Comparison of ENCODE assay signal across 18 cellular contexts in genomic region chr17:82915010-82915696, GRCh38.
DNase-seq lines count a peak whose midpoint lies in the region; ATAC-seq and TF ChIP-seq lines count a peak whose summit lies in the region.
"Had no signal": no experiment of that assay in that cellular context is flagged by ENCODE, and none has a peak within 500 bp of the region (broad histone marks: within the 10 kb centered on the region; RNA-seq: fewer than 3 reads in every experiment).

No MANE protein-coding gene starts in this region.

- H3K9me3 ChIP-seq in A673 (ENCODE audit: low read depth, low read length, poor library complexity, severe bottlenecking), result no peaks in the 10 kb centered on the region
- H3K9me3 ChIP-seq in T-helper 17 cell (ENCODE audit: control insufficient read depth, low read length, poor library complexity, severe bottlenecking), result no peaks in the 10 kb centered on the region
- no peaks in the 10 kb centered on the region for H3K9me3 ChIP-seq in prostate gland
- H3K9me3 ChIP-seq in tibial artery, result no peaks in the 10 kb centered on the region
- H3K9me3 ChIP-seq: uterus had no signal

- WGBS in prostate gland, result 94% methylated on average over 29 of the region's 29 CpGs

- no TSS peak for BruUV-seq in A673 (replicated peaks; lab: Mats Ljungman, UMichigan)

- H3K27ac Mint-ChIP-seq in T-helper 17 cell (no peak overlapping the region), glutamatergic neuron (ENCODE audit: unreplicated experiment) (no peak overlapping the region)

- peak; percentile 28; the same call in 1 of the 2 replicates for TF ChIP-seq CTCF in A673 (conservative IDR thresholded peaks at IDR 0.05; ENCODE audit: low read depth, low read length)
- TF ChIP-seq CTCF in GM12873 (IDR thresholded peaks at IDR 0.05; ENCODE audit: insufficient read depth, low read depth, low read length, missing control alignments), result peak; percentile 41
- TF ChIP-seq CTCF in glutamatergic neuron (IDR thresholded peaks at IDR 0.05; ENCODE audit: partially characterized antibody, unreplicated experiment), result no peak
- peak in 1 of 4 experiments; percentile 9 for TF ChIP-seq CTCF in prostate gland (IDR thresholded peaks at IDR 0.05)
- no peak for TF ChIP-seq CTCF in tibial artery (IDR thresholded peaks at IDR 0.05)

- DNase-seq in A673 (ENCODE audit: low spot score) (no peak), T-helper 17 cell (no peak), glutamatergic neuron (no peak), NCI-H1092 treated with DMSO at 0.1 percent for 48 hours (lab: John Stamatoyannopoulos, UW) (no peak), prostate gland (ENCODE audit: low spot score) (no peak), tibial artery (no peak), AG08396 (ENCODE audit: low spot score) (no peak)
- DNase-seq: activated T-cell treated with anti-CD3 and anti-CD28 coated beads for 4 hours; amniotic stem cell; C1 segment of cervical spinal cord; KG1; NCI-H2029; NCI-H82; posterior cingulate gyrus; stimulated activated CD4-positive, alpha-beta T cell treated with anti-CD3 and anti-CD28 coated beads, Interleukin-1b, Interleukin-23, amount 100 ng/mL, for 48 hours; uterus had no signal

- no peaks in the 10 kb centered on the region for H3K27me3 ChIP-seq in A673 (replicated peaks; ENCODE audit: insufficient read depth, low read depth, low read length, poor library complexity)
- H3K27me3 ChIP-seq in prostate gland (replicated peaks; ENCODE audit: insufficient read depth), result no peaks in the 10 kb centered on the region
- no peaks in the 10 kb centered on the region for H3K27me3 ChIP-seq in tibial artery
- H3K27me3 ChIP-seq: uterus had no signal

- POLR2A ChIA-PET in A673 (lab: Charles Lee; ENCODE audit: low non-redundant PET), result no interaction called here

- H3K4me1 Mint-ChIP-seq in T-helper 17 cell (peaks cover 11% of the 10 kb centered on the region), glutamatergic neuron (ENCODE audit: low read depth, unreplicated experiment) (peaks cover 16% of the 10 kb centered on the region)

- intact Hi-C loops in A673 (cut with micrococcal nuclease; ENCODE audit: unreplicated experiment), result loop anchor here (5.0 kb wide), 1 partner anchor 133 kb away; no protein-coding TSS in a partner anchor
- intact Hi-C loops in prostate gland (cut with DNase I), result loop anchor here (5.0 kb wide), 1 partner anchor 133 kb away; no protein-coding TSS in a partner anchor
- intact Hi-C loops in tibial artery (cut with DNase I; ENCODE audit: low total_unique reads), result no loop called here

- no peak overlapping the region for H3K27ac ChIP-seq in A673 (ENCODE audit: low read depth, low read length, poor library complexity, severe bottlenecking)
- H3K27ac ChIP-seq in prostate gland, result no peak overlapping the region
- H3K27ac ChIP-seq in tibial artery, result no peak overlapping the region
- H3K27ac ChIP-seq: uterus had no signal

- H3K4me3 Mint-ChIP-seq in T-helper 17 cell, result no peak overlapping the region
- peak overlapping the region; percentile 15 for H3K4me3 Mint-ChIP-seq in glutamatergic neuron (ENCODE audit: unreplicated experiment)

- peaks cover 11% of the 10 kb centered on the region for H3K9me3 Mint-ChIP-seq in glutamatergic neuron (ENCODE audit: unreplicated experiment)

- peak; percentile 21 for ATAC-seq in T-helper 17 cell
- ATAC-seq: activated CD4-positive, CD25-positive, alpha-beta regulatory T cell treated with anti-CD3 and anti-CD28 coated beads, Interleukin-2, amount 50 U/mL, for 24 hours had no signal

- H3K36me3 ChIP-seq in A673 (ENCODE audit: insufficient read depth, low read length, poor library complexity, severe bottlenecking), result no peaks in the 10 kb centered on the region
- H3K36me3 ChIP-seq in prostate gland, result no peaks in the 10 kb centered on the region
- peaks cover 0 to 61% (median 20%) of the 10 kb centered on the region in 3 donors for H3K36me3 ChIP-seq in tibial artery
- H3K36me3 ChIP-seq: uterus had no signal

- H3K27me3 Mint-ChIP-seq in T-helper 17 cell (no peaks in the 10 kb centered on the region), glutamatergic neuron (ENCODE audit: unreplicated experiment) (peaks cover 7% of the 10 kb centered on the region)

- no peak for TF ChIP-seq POLR2A in prostate gland (IDR thresholded peaks at IDR 0.05)

- H3K4me3 ChIP-seq in A673 (ENCODE audit: low read depth, low read length, poor library complexity, severe bottlenecking) (no peak overlapping the region), prostate gland (no peak overlapping the region), tibial artery (no peak overlapping the region)
- H3K4me3 ChIP-seq: uterus had no signal

- H3K36me3 Mint-ChIP-seq in T-helper 17 cell (ENCODE audit: low read depth) (peaks cover 7% of the 10 kb centered on the region), glutamatergic neuron (ENCODE audit: unreplicated experiment) (peaks cover 4% of the 10 kb centered on the region)

- H3K4me1 ChIP-seq in A673 (ENCODE audit: insufficient read depth, low read length, poor library complexity, severe bottlenecking) (no peaks in the 10 kb centered on the region), prostate gland (replicated peaks) (no peaks in the 10 kb centered on the region), tibial artery (peaks cover 0 to 7% (median 6%) of the 10 kb centered on the region in 4 donors)
- H3K4me1 ChIP-seq: uterus had no signal

- CTCF ChIA-PET in A673 (lab: Charles Lee), result interaction anchor here (0.6 kb wide), 1 partner anchor 17 kb away, joined by 3 read pairs; no protein-coding TSS in a partner anchor

Comparison
In these comparisons a context has a peak if more than half of its experiments do, and no peak if none do; other contexts are left out.
1. CTCF ChIP-seq: peak in A673 (single experiment) and GM12873 (single experiment); none in glutamatergic neuron (single experiment) and tibial artery (0 of 2).